ENCODE assay signal across 1 cellular context in the genomic region with DNA sequence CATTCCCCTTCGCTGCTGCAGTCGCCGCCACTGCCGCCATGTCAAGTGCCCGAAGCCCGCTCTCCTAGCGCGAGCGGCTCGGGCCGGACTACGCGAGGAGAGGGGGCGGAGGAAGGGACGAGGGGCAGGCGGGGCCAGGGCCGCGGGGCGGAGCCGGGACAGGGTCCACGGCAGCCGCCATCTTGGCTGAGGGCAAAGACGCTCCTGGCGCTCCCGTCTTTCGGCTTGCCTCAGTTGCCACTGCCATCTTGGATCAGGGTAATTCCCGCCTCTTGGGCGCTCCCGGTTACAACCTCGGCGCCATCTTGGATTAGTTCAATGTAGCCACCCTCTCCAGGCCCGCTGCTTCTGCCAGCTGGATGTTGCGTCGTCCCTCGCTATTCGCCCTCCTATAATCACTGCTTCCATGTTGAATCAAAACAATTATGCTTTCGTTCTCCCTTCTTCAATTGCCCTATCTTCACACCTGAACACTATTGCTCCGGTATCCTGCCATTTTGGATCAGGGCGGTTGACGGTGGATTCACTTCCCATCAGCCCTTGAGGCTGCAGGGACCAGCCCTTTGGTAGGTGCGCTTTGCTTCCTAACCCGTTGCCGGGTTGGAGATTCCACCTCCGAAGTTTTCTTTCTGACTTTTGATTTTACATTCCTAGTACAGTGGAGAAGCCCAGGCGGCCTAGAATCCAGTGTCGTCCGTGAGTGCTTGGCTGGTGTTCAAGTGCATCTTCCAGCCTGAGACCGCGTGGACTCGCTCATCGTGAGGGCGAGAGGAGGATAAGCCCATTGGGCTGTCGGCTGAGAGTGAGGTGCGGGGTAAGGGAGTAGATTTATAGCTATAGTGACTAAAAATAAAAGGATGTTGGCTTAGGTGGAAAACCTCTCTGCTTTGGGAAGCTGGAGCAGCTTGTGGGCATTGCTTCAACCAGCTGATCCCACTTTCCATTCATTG.
A peak's percentile ranks its signal among the peaks of the same experiment; 100 is the strongest.
TF ChIP-seq lines count a peak whose summit lies in the region.

A gene with protein sequence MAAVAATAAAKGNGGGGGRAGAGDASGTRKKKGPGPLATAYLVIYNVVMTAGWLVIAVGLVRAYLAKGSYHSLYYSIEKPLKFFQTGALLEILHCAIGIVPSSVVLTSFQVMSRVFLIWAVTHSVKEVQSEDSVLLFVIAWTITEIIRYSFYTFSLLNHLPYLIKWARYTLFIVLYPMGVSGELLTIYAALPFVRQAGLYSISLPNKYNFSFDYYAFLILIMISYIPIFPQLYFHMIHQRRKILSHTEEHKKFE (minus strand): TSS at position 66 of the 950 bp plus-strand sequence. CDS start 26 bp downstream, at position 40.

TF ChIP-seq in HepG2, 621 proteins besides CTCF, POLR2A, EP300 and RAD21 (continued from another document and continues in another):
- TF ChIP-seq ZNF720 (CRISPR knock-in tag; IDR thresholded peaks at IDR 0.05) (no peak), EED (CRISPR knock-in tag; IDR thresholded peaks at IDR 0.05) (no peak), DNMT1 (CRISPR knock-in tag; IDR thresholded peaks at IDR 0.05) (no peak), TFAP4 (IDR thresholded peaks at IDR 0.05; ENCODE audit: borderline replicate concordance, low read depth) (peak; percentile 43), KLF13 (CRISPR knock-in tag; IDR thresholded peaks at IDR 0.05) (no peak), ZNF883 (CRISPR knock-in tag; IDR thresholded peaks at IDR 0.05; ENCODE audit: not compliant biosample characterization) (peak; percentile 7), RCOR2 (CRISPR knock-in tag; IDR thresholded peaks at IDR 0.05) (no peak), FOXJ3 (CRISPR knock-in tag; IDR thresholded peaks at IDR 0.05; ENCODE audit: borderline replicate concordance) (peak; percentile 44; the same call in 1 of the 2 replicates), MZF1 (CRISPR knock-in tag; IDR thresholded peaks at IDR 0.05; ENCODE audit: borderline replicate concordance) (no peak), EZH2 (conservative IDR thresholded peaks at IDR 0.05; ENCODE audit: low read depth, low read length) (no peak), ARID4A (CRISPR knock-in tag; IDR thresholded peaks at IDR 0.05; ENCODE audit: borderline replicate concordance) (peak; percentile 70; the same call in 1 of the 2 replicates), ZNF530 (CRISPR knock-in tag; IDR thresholded peaks at IDR 0.05; ENCODE audit: low read depth) (no peak), ELF1 (CRISPR knock-in tag; IDR thresholded peaks at IDR 0.05) (peak; percentile 53; the same call in 1 of the 2 replicates), ADNP (CRISPR knock-in tag; IDR thresholded peaks at IDR 0.05) (no peak), ZNF784 (CRISPR knock-in tag; IDR thresholded peaks at IDR 0.05; ENCODE audit: borderline replicate concordance) (0 out of 2 replicates have a peak, but pooled peaks have one; percentile 36), MIER3 (CRISPR knock-in tag; IDR thresholded peaks at IDR 0.05; ENCODE audit: borderline replicate concordance) (0 out of 2 replicates have a peak, but pooled peaks have one; percentile 26), ZNF644 (CRISPR knock-in tag; IDR thresholded peaks at IDR 0.05; ENCODE audit: low read depth) (peak; percentile 85), ATF3 (CRISPR knock-in tag; IDR thresholded peaks at IDR 0.05) (no peak; the same call in 1 of the 2 replicates), ZBTB43 (CRISPR knock-in tag; conservative IDR thresholded peaks at IDR 0.05) (no peak), BORCS8-MEF2B (CRISPR knock-in tag; IDR thresholded peaks at IDR 0.05) (peak; percentile 86; the same call in 1 of the 2 replicates), ZNF138 (CRISPR knock-in tag; IDR thresholded peaks at IDR 0.05; ENCODE audit: low read depth) (no peak), HNRNPLL (IDR thresholded peaks at IDR 0.05; ENCODE audit: low read depth, low read length, poor library complexity, severe bottlenecking) (peak; percentile 83), GTF2F1 (IDR thresholded peaks at IDR 0.05; ENCODE audit: low read length) (no peak), ZNF326 (CRISPR knock-in tag; IDR thresholded peaks at IDR 0.05; ENCODE audit: borderline replicate concordance) (no peak), ZNF451 (CRISPR knock-in tag; IDR thresholded peaks at IDR 0.05) (0 out of 2 replicates have a peak, but pooled peaks have one; percentile 23)
- TF ChIP-seq, protein P1, sequence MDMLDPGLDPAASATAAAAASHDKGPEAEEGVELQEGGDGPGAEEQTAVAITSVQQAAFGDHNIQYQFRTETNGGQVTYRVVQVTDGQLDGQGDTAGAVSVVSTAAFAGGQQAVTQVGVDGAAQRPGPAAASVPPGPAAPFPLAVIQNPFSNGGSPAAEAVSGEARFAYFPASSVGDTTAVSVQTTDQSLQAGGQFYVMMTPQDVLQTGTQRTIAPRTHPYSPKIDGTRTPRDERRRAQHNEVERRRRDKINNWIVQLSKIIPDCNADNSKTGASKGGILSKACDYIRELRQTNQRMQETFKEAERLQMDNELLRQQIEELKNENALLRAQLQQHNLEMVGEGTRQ (IDR thresholded peaks at IDR 0.05; ENCODE audit: low read depth, low read length), result no peak
- TF ChIP-seq, protein P1 (CRISPR knock-in tag; IDR thresholded peaks at IDR 0.05; ENCODE audit: borderline replicate concordance), result no peak
- TF ChIP-seq, protein P2, sequence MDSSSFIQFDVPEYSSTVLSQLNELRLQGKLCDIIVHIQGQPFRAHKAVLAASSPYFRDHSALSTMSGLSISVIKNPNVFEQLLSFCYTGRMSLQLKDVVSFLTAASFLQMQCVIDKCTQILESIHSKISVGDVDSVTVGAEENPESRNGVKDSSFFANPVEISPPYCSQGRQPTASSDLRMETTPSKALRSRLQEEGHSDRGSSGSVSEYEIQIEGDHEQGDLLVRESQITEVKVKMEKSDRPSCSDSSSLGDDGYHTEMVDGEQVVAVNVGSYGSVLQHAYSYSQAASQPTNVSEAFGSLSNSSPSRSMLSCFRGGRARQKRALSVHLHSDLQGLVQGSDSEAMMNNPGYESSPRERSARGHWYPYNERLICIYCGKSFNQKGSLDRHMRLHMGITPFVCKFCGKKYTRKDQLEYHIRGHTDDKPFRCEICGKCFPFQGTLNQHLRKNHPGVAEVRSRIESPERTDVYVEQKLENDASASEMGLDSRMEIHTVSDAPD (CRISPR knock-in tag; IDR thresholded peaks at IDR 0.05), result no peak
- TF ChIP-seq, protein P3, sequence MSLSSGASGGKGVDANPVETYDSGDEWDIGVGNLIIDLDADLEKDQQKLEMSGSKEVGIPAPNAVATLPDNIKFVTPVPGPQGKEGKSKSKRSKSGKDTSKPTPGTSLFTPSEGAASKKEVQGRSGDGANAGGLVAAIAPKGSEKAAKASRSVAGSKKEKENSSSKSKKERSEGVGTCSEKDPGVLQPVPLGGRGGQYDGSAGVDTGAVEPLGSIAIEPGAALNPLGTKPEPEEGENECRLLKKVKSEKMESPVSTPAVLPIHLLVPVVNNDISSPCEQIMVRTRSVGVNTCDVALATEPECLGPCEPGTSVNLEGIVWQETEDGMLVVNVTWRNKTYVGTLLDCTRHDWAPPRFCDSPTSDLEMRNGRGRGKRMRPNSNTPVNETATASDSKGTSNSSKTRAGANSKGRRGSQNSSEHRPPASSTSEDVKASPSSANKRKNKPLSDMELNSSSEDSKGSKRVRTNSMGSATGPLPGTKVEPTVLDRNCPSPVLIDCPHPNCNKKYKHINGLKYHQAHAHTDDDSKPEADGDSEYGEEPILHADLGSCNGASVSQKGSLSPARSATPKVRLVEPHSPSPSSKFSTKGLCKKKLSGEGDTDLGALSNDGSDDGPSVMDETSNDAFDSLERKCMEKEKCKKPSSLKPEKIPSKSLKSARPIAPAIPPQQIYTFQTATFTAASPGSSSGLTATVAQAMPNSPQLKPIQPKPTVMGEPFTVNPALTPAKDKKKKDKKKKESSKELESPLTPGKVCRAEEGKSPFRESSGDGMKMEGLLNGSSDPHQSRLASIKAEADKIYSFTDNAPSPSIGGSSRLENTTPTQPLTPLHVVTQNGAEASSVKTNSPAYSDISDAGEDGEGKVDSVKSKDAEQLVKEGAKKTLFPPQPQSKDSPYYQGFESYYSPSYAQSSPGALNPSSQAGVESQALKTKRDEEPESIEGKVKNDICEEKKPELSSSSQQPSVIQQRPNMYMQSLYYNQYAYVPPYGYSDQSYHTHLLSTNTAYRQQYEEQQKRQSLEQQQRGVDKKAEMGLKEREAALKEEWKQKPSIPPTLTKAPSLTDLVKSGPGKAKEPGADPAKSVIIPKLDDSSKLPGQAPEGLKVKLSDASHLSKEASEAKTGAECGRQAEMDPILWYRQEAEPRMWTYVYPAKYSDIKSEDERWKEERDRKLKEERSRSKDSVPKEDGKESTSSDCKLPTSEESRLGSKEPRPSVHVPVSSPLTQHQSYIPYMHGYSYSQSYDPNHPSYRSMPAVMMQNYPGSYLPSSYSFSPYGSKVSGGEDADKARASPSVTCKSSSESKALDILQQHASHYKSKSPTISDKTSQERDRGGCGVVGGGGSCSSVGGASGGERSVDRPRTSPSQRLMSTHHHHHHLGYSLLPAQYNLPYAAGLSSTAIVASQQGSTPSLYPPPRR (CRISPR knock-in tag; IDR thresholded peaks at IDR 0.05; ENCODE audit: borderline replicate concordance), result peak; percentile 38; the same call in 1 of the 2 replicates
- TF ChIP-seq, protein P4, sequence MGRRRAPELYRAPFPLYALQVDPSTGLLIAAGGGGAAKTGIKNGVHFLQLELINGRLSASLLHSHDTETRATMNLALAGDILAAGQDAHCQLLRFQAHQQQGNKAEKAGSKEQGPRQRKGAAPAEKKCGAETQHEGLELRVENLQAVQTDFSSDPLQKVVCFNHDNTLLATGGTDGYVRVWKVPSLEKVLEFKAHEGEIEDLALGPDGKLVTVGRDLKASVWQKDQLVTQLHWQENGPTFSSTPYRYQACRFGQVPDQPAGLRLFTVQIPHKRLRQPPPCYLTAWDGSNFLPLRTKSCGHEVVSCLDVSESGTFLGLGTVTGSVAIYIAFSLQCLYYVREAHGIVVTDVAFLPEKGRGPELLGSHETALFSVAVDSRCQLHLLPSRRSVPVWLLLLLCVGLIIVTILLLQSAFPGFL (CRISPR knock-in tag; IDR thresholded peaks at IDR 0.05), result no peak
